ENCODE assay signal across 8 cellular contexts in the genomic region with DNA sequence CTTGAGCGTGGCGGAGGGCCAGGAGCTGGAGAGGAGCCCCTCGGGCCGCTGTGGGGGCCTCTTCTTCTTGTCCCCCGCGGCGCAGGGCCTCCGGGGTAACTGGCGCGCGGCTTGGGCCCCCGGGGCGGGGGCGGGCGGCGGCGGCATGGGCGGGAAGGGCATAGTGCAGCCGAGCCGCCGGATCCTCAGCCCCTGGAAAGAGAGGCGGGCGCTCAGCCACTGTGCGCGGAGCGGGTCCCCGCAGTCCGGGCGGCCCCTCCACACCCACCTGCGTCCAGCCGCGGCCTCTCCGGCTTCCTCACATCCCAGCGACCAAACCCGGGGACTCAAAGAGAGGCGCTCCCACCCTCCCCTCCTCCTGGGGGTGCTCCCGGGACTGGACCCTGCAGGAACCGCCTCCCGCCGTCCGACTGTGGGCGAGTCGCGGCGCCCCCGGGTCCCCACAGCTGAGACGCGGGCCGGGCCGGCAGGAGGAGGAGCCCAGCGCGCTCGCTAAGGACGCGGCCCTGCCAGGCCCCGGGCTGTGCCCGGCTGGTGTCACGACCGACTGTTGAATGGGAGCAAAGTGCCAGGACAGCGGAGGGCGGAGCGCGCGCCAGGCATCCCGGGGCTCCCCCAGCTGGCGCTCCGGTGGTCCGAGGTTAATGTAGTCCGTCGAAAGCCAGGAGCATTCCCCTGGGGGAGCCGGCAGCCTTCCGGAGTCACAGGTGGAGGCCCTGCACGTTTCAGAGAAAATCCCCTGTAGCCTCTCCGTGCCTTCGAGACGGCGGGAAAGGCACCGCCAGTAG.
DNase-seq lines count a peak whose midpoint lies in the region; ATAC-seq and TF ChIP-seq lines count a peak whose summit lies in the region.

A gene with protein sequence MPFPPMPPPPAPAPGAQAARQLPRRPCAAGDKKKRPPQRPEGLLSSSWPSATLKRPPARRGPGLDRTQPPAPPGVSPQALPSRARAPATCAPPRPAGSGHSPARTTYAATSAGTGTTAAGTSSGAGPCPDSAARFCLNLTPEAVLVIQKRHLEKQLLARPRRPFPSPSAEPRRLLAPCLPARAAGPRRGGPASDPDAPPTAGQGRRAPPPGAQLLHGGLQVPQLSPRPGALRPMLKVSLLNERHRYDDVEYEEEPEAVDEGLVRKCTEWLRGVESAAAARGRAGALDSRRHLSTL (minus strand): TSS at position 412 of the 788 bp plus-strand sequence. CDS start 250 bp downstream, at position 162.

- no peak within 1 kb of the TSS for H3K27ac Mint-ChIP-seq in activated naive CD8-positive, alpha-beta T cell

- H3K9me3 Mint-ChIP-seq in activated naive CD8-positive, alpha-beta T cell (ENCODE audit: low read depth) = no peaks in the 10 kb centered on the region

- H3K36me3 ChIP-seq in BLaER1 (no peaks in the 10 kb centered on the region), iPS-18a (ENCODE audit: control insufficient read depth, low read depth, low read length) (no peaks in the 10 kb centered on the region)

- H3K27ac ChIP-seq in BLaER1 (no peak within 1 kb of the TSS), iPS-18a (ENCODE audit: low read length) (no peak within 1 kb of the TSS), skin epidermis (no peak within 1 kb of the TSS)

- TF ChIP-seq POLR2A in GM18951 (IDR thresholded peaks at IDR 0.05; ENCODE audit: extremely low read depth, insufficient read depth, insufficient read length) = peak; percentile 47

- peak within 1 kb of the TSS; percentile 62 for H3K4me3 ChIP-seq in BLaER1
- H3K4me3 ChIP-seq in iPS-18a (ENCODE audit: low read length) = peak within 1 kb of the TSS; percentile 43
- H3K4me3 ChIP-seq in skin epidermis = peak within 1 kb of the TSS in 6 of 7 experiments; percentile 1 to 43 (median 26)

- peaks cover 23% of the 10 kb centered on the region for H3K27me3 Mint-ChIP-seq in activated naive CD8-positive, alpha-beta T cell

- H3K9ac ChIP-seq in BLaER1 (no peak within 1 kb of the TSS), iPS-18a (ENCODE audit: low read length) (no peak within 1 kb of the TSS)

- DNase-seq in SKM-1 (lab: John Stamatoyannopoulos, UW; ENCODE audit: unreplicated experiment) = no peak
- no peak for DNase-seq in effector CD4-positive, alpha-beta T cell

- H4K20me1 ChIP-seq in BLaER1 = peaks cover 35% of the 10 kb centered on the region

- H3K27me3 ChIP-seq in BLaER1 = peaks cover 60% of the 10 kb centered on the region
- H3K27me3 ChIP-seq in iPS-18a (ENCODE audit: control insufficient read depth, insufficient read depth, low read length) = peaks cover 66% of the 10 kb centered on the region

- ATAC-seq in HG03378 (IDR thresholded peaks at IDR 0.05; ENCODE audit: unreplicated experiment) = peak; percentile 53

- peaks cover 13% of the 10 kb centered on the region for H3K4me1 ChIP-seq in BLaER1
- H3K4me1 ChIP-seq in iPS-18a (ENCODE audit: control insufficient read depth, low read depth, low read length) = peaks cover 6% of the 10 kb centered on the region

- peak within 1 kb of the TSS; percentile 51 for H3K4me3 Mint-ChIP-seq in activated naive CD8-positive, alpha-beta T cell

- H3K4me2 ChIP-seq in BLaER1 = peak within 1 kb of the TSS; percentile 81

- H3K36me3 Mint-ChIP-seq in activated naive CD8-positive, alpha-beta T cell = no peaks in the 10 kb centered on the region

- in situ Hi-C loops in GM18951 (cut with MboI; ENCODE audit: low sequenced_read_pairs, unreplicated experiment) = no loop called here

- peaks cover 5% of the 10 kb centered on the region for H3K4me1 Mint-ChIP-seq in activated naive CD8-positive, alpha-beta T cell (ENCODE audit: low read depth)

- H3K9me3 ChIP-seq in BLaER1 = peaks cover 15% of the 10 kb centered on the region; the same call in 1 of the 2 replicates
- H3K9me3 ChIP-seq in iPS-18a (ENCODE audit: control insufficient read depth, low read depth, low read length) = no peaks in the 10 kb centered on the region
